Comparison of ENCODE assay signal across 18 cellular contexts in the genomic region with DNA sequence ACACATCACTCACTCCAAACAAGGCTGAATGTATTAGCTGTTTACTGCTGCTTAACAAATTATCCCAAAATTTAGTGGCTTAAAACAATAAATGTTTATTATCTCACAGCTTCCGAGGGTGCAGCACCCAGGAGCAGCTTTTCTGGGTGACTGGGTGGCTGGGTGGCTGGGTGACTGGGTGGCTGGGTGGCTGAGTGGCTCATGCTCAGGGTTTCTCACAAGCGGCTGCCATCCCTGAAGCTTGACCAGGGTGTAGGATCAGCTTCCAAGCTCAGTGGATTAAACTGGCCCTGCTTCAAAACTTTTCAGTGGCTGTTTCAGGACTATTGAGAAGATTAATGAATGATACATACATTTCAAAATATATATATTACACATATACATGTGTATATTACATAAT. TPM values are rescaled to one million over a fixed set of nuclear protein-coding genes. Genes with fewer than 3 reads are reported as not detected.
DNase-seq lines count a peak whose midpoint lies in the region; ATAC-seq and TF ChIP-seq lines count a peak whose summit lies in the region.
"Had no signal": no experiment of that assay in that cellular context is flagged by ENCODE, and none has a peak within 500 bp of the region (broad histone marks: within the 10 kb centered on the region; RNA-seq: fewer than 3 reads in every experiment).

No MANE protein-coding gene starts in this region.

- H3K27me3 ChIP-seq in ovary (no peaks in the 10 kb centered on the region), testis (no peaks in the 10 kb centered on the region)
- H3K27me3 ChIP-seq: BE2C had no signal

- TF ChIP-seq CTCF in natural killer cell (IDR thresholded peaks at IDR 0.05): no peak
- no peak for TF ChIP-seq CTCF in coronary artery (IDR thresholded peaks at IDR 0.05)
- TF ChIP-seq CTCF in ovary (IDR thresholded peaks at IDR 0.05): no peak
- TF ChIP-seq CTCF in testis (IDR thresholded peaks at IDR 0.05): no peak

- no peak for TF ChIP-seq EP300 in ovary (IDR thresholded peaks at IDR 0.05)

- intact Hi-C loops in natural killer cell (cut with micrococcal nuclease) (loop anchor here (5.0 kb wide), 1 partner anchor 583 kb away; no protein-coding TSS in a partner anchor), ovary (cut with DNase I) (loop anchor here in 3 of 4 donors (5.0 to 10.0 kb wide), 4 partner anchors 263 to 398 kb away; no protein-coding TSS in a partner anchor), testis (cut with DNase I; ENCODE audit: low total_unique reads) (loop anchor here (5.0 to 10.0 kb wide), 2 partner anchors 255 to 398 kb away; no protein-coding TSS in a partner anchor)

- no peak overlapping the region for H3K27ac Mint-ChIP-seq in natural killer cell treated with Interleukin-12 subunit alpha and Interleukin-12 subunit beta and Interleukin-15 and Interleukin-18, amount 100 ng/mL, for 72 hours
- no peak overlapping the region for H3K27ac Mint-ChIP-seq in natural killer cell
- H3K27ac Mint-ChIP-seq: CD4-positive, alpha-beta T cell; GM23338 had no signal

- H3K4me3 ChIP-seq in coronary artery: no peak overlapping the region
- H3K4me3 ChIP-seq in ovary: no peak overlapping the region
- H3K4me3 ChIP-seq in testis: no peak overlapping the region
- H3K4me3 ChIP-seq: GM23338 had no signal

- H3K27me3 Mint-ChIP-seq in natural killer cell treated with Interleukin-12 subunit alpha and Interleukin-12 subunit beta and Interleukin-15 and Interleukin-18, amount 100 ng/mL, for 72 hours: peaks cover 10 to 15% of the 10 kb centered on the region in 2 donors
- peaks cover 14 to 22% of the 10 kb centered on the region in 2 donors for H3K27me3 Mint-ChIP-seq in natural killer cell (ENCODE audit: low read depth in 2 of 2)

- H3K36me3 Mint-ChIP-seq in natural killer cell treated with Interleukin-12 subunit alpha and Interleukin-12 subunit beta and Interleukin-15 and Interleukin-18, amount 100 ng/mL, for 72 hours: no peaks in the 10 kb centered on the region
- H3K36me3 Mint-ChIP-seq in natural killer cell: no peaks in the 10 kb centered on the region

- H3K9me3 Mint-ChIP-seq in natural killer cell treated with Interleukin-12 subunit alpha and Interleukin-12 subunit beta and Interleukin-15 and Interleukin-18, amount 100 ng/mL, for 72 hours: no peaks in the 10 kb centered on the region
- H3K9me3 Mint-ChIP-seq in natural killer cell: no peaks in the 10 kb centered on the region
- H3K9me3 Mint-ChIP-seq: CD4-positive, alpha-beta T cell; GM23338 had no signal

- H3K36me3 ChIP-seq in ovary (no peaks in the 10 kb centered on the region), testis (ENCODE audit: low read depth, missing control alignments) (no peaks in the 10 kb centered on the region)
- H3K36me3 ChIP-seq: BE2C had no signal

- 88 to 93% (median 93%) methylated on average over 2 of the region's 2 CpGs for WGBS in ovary, 3 donors
- WGBS in testis, 2 donors: 94 to 96% methylated on average over 2 of the region's 2 CpGs

- H3K9me3 ChIP-seq in ovary (no peaks in the 10 kb centered on the region), testis (no peaks in the 10 kb centered on the region)
- H3K9me3 ChIP-seq: BE2C, Caco-2 had no signal

- no peak for ATAC-seq in natural killer cell treated with Interleukin-12 subunit alpha and Interleukin-12 subunit beta and Interleukin-15 and Interleukin-18, amount 100 ng/mL, for 72 hours
- no peak for ATAC-seq in natural killer cell
- no peak for ATAC-seq in GM21825 (IDR thresholded peaks at IDR 0.05; ENCODE audit: unreplicated experiment)
- ATAC-seq: GM23338 had no signal

- TF ChIP-seq POLR2A in ovary (IDR thresholded peaks at IDR 0.05) (no peak), testis (IDR thresholded peaks at IDR 0.05) (no peak)

- H3K4me1 ChIP-seq in ovary (ENCODE audit: insufficient read depth) (peaks cover 16% of the 10 kb centered on the region), testis (peaks cover 43% of the 10 kb centered on the region)

- H3K27ac ChIP-seq in coronary artery: no peak overlapping the region
- H3K27ac ChIP-seq in ovary: peak overlapping the region; percentile 70 to 79
- peak overlapping the region; percentile 49 to 94 for H3K27ac ChIP-seq in testis
- H3K27ac ChIP-seq: HL-60 had no signal

- H3K4me3 Mint-ChIP-seq in natural killer cell treated with Interleukin-12 subunit alpha and Interleukin-12 subunit beta and Interleukin-15 and Interleukin-18, amount 100 ng/mL, for 72 hours: no peak overlapping the region
- H3K4me3 Mint-ChIP-seq in natural killer cell: no peak overlapping the region
- H3K4me3 Mint-ChIP-seq: CD4-positive, alpha-beta T cell; GM23338 had no signal

- peaks cover 9 to 11% of the 10 kb centered on the region in 2 donors for H3K4me1 Mint-ChIP-seq in natural killer cell treated with Interleukin-12 subunit alpha and Interleukin-12 subunit beta and Interleukin-15 and Interleukin-18, amount 100 ng/mL, for 72 hours (ENCODE audit: low read depth in 2 of 2)
- H3K4me1 Mint-ChIP-seq in natural killer cell: peaks cover 5 to 20% of the 10 kb centered on the region in 2 donors

- DNase-seq in natural killer cell treated with Interleukin-12 subunit alpha and Interleukin-12 subunit beta and Interleukin-15 and Interleukin-18, amount 100 ng/mL, for 72 hours (ENCODE audit: low spot score): peak; percentile 31
- no peak for DNase-seq in natural killer cell
- DNase-seq in coronary artery (ENCODE audit: low spot score): peak; percentile 19
- peak in 1 of 5 donors; percentile 28 for DNase-seq in ovary
- no peak for DNase-seq in testis
- DNase-seq in NK-92 (lab: John Stamatoyannopoulos, UW; ENCODE audit: unreplicated experiment): no peak
- no peak for DNase-seq in Kasumi-1 (lab: John Stamatoyannopoulos, UW)
- DNase-seq: ACHN, BE2C, C1 segment of cervical spinal cord, Caco-2, DMS79, GDM1, HCEC 1CT had no signal

RNA-seq across cellular contexts. Expression of gene CYP11A1, which starts 2.3 kb away (rescaled TPM):
- 1 to 10 TPM in 1 of 2 donors, not detected in 1; 1.0 TPM for total RNA-seq in natural killer cell treated with Interleukin-12 subunit alpha and Interleukin-12 subunit beta and Interleukin-15 and Interleukin-18, amount 100 ng/mL, for 72 hours
- 1 to 10 TPM in 1 of 3 donors, not detected in 2; 5.1 TPM for total RNA-seq in natural killer cell
- total RNA-seq in ovary: 10 to 100 TPM; 19.9 to 61.3 (median 32.3) TPM
- 1,000 to 10,000 TPM in 1 of 2 donors, 10 to 100 TPM in 1; 30.1 to 1,902 TPM for polyA plus RNA-seq in ovary
- 10 to 100 TPM; 74.3 to 76.4 TPM for total RNA-seq in testis
- 76.2 TPM for polyA plus RNA-seq in testis (ENCODE audit: insufficient read depth, low read depth, low replicate concordance)
- total RNA-seq: Caco-2; CD4-positive, alpha-beta T cell had no signal

Comparison
In these comparisons a context has a peak if more than half of its experiments do, and no peak if none do; other contexts are left out.
1. DNase-seq: peak in natural killer cell treated with Interleukin-12 subunit alpha and Interleukin-12 subunit beta and Interleukin-15 and Interleukin-18, amount 100 ng/mL, for 72 hours (single experiment) and coronary artery (single experiment); none in natural killer cell (single experiment), testis (single experiment), NK-92 (single experiment) and Kasumi-1 (0 of 2).
2. H3K27ac ChIP-seq: peak in ovary (2 of 2) and testis (2 of 2); none in coronary artery (0 of 2).